In the genomic region with DNA sequence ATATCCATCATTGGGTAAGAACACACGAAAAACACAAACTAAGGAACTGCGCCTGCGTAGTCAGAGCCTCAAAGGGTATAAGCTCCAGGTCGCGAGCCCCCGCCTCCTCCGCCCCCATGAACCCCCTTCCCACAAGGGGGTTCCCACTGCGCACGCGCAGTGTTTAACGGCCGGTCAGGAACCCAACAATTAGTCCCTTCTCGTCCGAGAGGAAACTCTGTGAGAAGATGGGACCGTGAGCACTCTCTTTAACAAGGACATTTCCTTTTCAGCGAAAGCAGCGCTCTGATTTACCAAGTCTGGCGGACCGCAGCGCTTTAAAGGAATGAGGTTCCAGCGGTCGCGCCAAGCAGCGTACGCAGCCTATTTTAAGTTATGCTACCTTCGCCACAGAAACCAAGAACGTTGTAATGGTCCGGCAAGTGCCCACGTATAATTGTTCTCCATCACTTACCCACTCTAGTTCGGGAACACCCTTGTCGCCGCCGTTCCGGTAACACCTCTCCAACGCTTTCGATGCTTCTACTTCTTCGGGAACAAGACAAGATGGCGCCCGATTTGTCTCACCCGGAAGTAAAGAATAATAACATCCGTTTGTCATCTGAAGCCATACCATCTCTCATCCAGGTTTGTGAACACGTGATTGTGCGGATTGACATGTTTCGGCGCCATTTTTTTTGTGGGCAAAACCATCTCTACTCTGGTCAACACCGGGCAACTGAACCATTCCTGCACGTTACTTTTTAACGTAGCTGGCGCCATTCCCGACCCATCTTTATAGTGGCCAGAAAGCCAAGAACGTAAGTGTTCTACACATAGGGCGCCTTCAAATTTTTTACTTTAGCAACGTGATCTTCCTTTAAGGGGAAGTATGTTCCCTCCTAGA, we compare ENCODE assay signal across 8 cellular contexts. TPM values are rescaled to one million over a fixed set of nuclear protein-coding genes. Genes with fewer than 3 reads are reported as not detected.
DNase-seq lines count a peak whose midpoint lies in the region; ATAC-seq, FAIRE-seq and TF ChIP-seq lines count a peak whose summit lies in the region.

A gene with protein sequence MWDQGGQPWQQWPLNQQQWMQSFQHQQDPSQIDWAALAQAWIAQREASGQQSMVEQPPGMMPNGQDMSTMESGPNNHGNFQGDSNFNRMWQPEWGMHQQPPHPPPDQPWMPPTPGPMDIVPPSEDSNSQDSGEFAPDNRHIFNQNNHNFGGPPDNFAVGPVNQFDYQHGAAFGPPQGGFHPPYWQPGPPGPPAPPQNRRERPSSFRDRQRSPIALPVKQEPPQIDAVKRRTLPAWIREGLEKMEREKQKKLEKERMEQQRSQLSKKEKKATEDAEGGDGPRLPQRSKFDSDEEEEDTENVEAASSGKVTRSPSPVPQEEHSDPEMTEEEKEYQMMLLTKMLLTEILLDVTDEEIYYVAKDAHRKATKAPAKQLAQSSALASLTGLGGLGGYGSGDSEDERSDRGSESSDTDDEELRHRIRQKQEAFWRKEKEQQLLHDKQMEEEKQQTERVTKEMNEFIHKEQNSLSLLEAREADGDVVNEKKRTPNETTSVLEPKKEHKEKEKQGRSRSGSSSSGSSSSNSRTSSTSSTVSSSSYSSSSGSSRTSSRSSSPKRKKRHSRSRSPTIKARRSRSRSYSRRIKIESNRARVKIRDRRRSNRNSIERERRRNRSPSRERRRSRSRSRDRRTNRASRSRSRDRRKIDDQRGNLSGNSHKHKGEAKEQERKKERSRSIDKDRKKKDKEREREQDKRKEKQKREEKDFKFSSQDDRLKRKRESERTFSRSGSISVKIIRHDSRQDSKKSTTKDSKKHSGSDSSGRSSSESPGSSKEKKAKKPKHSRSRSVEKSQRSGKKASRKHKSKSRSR (minus strand): TSS at position 548 of the 886 bp plus-strand sequence. CDS start 10,649 bp downstream, outside the sequence.

- no peak for TF ChIP-seq CTCF in keratinocyte (optimal IDR thresholded peaks at IDR 0.05 in 1 of 3, IDR thresholded peaks at IDR 0.05 in 1 of 3, conservative IDR thresholded peaks at IDR 0.05 in 1 of 3; ENCODE audit: extremely low read depth in 1 of 3, insufficient read depth in 2 of 3, low read length in 3 of 3)

- TF ChIP-seq POLR2A in GM19099 (IDR thresholded peaks at IDR 0.05; ENCODE audit: extremely low read depth, insufficient read length, low read depth): peak; percentile 77

- peak; percentile 89 for ATAC-seq in HG03432 (IDR thresholded peaks at IDR 0.05; ENCODE audit: unreplicated experiment)

- no peaks in the 10 kb centered on the region for H3K9me3 ChIP-seq in keratinocyte (ENCODE audit: control insufficient read depth, low read depth, low read length)

- peak within 1 kb of the TSS; percentile 100 for H2AFZ ChIP-seq in keratinocyte (ENCODE audit: control insufficient read depth, low read length)

- peak; percentile 71 for FAIRE-seq in keratinocyte (lab: Jason Lieb, UNC)

- peak within 1 kb of the TSS; percentile 100 for H3K27ac ChIP-seq in keratinocyte (ENCODE audit: control insufficient read depth, insufficient read depth, low read length)

- DNase-seq in AG20443 (ENCODE audit: low spot score): peak; percentile 95
- peak; percentile 90 for DNase-seq in NCI-H510A (lab: John Stamatoyannopoulos, UW)
- peak; percentile 74 for DNase-seq in activated CD4-positive, alpha-beta T cell treated with anti-CD3 and anti-CD28 coated beads for 1 hour
- DNase-seq in cerebellum (ENCODE audit: low spot score): peak; percentile 94
- DNase-seq in keratinocyte (ENCODE audit: low read depth, low spot score): peak; percentile 83
- DNase-seq in stimulated activated CD4-positive, alpha-beta T cell treated with anti-CD3 and anti-CD28 coated beads, Interleukin-15, amount 100 ng/mL, for 1 hour (ENCODE audit: low read depth in 1 of 2, low spot score in 1 of 2): peak; percentile 68 to 71

- peaks cover 56% of the 10 kb centered on the region for H3K79me2 ChIP-seq in keratinocyte (ENCODE audit: control insufficient read depth, insufficient read depth, low read length)

- H3K9ac ChIP-seq in keratinocyte (ENCODE audit: control insufficient read depth, extremely low read depth, insufficient read depth, low read length): peak within 1 kb of the TSS; percentile 100

- H3K36me3 ChIP-seq in keratinocyte (ENCODE audit: control insufficient read depth in 2 of 2, extremely low read depth in 1 of 2, insufficient read depth in 2 of 2, low read length in 2 of 2): no peaks in the 10 kb centered on the region

- no peaks in the 10 kb centered on the region for H3K27me3 ChIP-seq in keratinocyte (ENCODE audit: control insufficient read depth, extremely low read depth, insufficient read depth, low read length)

- H3K4me2 ChIP-seq in keratinocyte (ENCODE audit: control insufficient read depth, extremely low read depth, insufficient read depth, low read depth, low read length): peak within 1 kb of the TSS; percentile 87

- H3K9me1 ChIP-seq in keratinocyte (ENCODE audit: control insufficient read depth, extremely low read depth, insufficient read depth, low read length): peaks cover 3% of the 10 kb centered on the region

- peak within 1 kb of the TSS; percentile 97 to 100 (median 99) for H3K4me3 ChIP-seq in keratinocyte (ENCODE audit: control insufficient read depth in 2 of 3, extremely low read depth in 1 of 3, insufficient read depth in 2 of 3, low read depth in 1 of 3, low read length in 3 of 3)

- dilution Hi-C loops in keratinocyte (cut with MboI; ENCODE audit: extremely low pct_ligation_motif_present, low sequenced_read_pairs): no loop called here

- peaks cover 14% of the 10 kb centered on the region for H3K4me1 ChIP-seq in keratinocyte (ENCODE audit: control insufficient read depth, extremely low read depth, insufficient read depth, low read length)

- H4K20me1 ChIP-seq in keratinocyte (ENCODE audit: control insufficient read depth, extremely low read depth, insufficient read depth, low read length): peaks cover 9% of the 10 kb centered on the region

RNA-seq across cellular contexts. Expression of the gene that starts here (rescaled TPM):
- 223 TPM for total RNA-seq in cerebellum
- polyA plus RNA-seq in keratinocyte: 19.2 to 60.5 TPM (median 40.8 TPM) in 3 replicates
- polyA plus RNA-seq in keratinocyte (2011; ENCODE audit: low read depth): 179 TPM
- 8.7 and 10.5 TPM in 2 replicates for polyA plus RNA-seq in keratinocyte (2011; cell fraction: cytosol; rRNA removed)
- 136 and 175 TPM in 2 replicates for polyA plus RNA-seq in keratinocyte (2011; cell fraction: nucleus; rRNA removed)
- 32.3 and 68.4 TPM in 2 replicates for polyA plus RNA-seq in keratinocyte (2012; ENCODE audit: low replicate concordance)
- 6.7 to 34.6 TPM (median 19.5 TPM) in 3 replicates for polyA minus RNA-seq in keratinocyte
- 9.0 TPM for polyA minus RNA-seq in keratinocyte (2011; cell fraction: cytosol; rRNA and poly(A)+ RNA removed)
- polyA minus RNA-seq in keratinocyte (2011; cell fraction: nucleus; rRNA and poly(A)+ RNA removed): 23.0 and 45.0 TPM in 2 replicates

Comparison
In these comparisons a context has a peak if more than half of its experiments do, and no peak if none do; other contexts are left out.
1. Peak in every context shown above with its lines: DNase-seq, ATAC-seq, H3K4me3 ChIP-seq and H3K27ac ChIP-seq.